Comparison of ENCODE assay signal across 10 cellular contexts in genomic region chr16:20918486-20919239, GRCh38. TPM values are rescaled to one million over a fixed set of nuclear protein-coding genes. Genes with fewer than 3 reads are reported as not detected.
A peak's percentile ranks its signal among the peaks of the same experiment; 100 is the strongest.
DNase-seq lines count a peak whose midpoint lies in the region; ATAC-seq lines count a peak whose summit lies in the region.
"Had no signal": no experiment of that assay in that cellular context is flagged by ENCODE, and none has a peak within 500 bp of the region (broad histone marks: within the 10 kb centered on the region; RNA-seq: fewer than 3 reads in every experiment).

No MANE protein-coding gene starts in this region.

- no peaks in the 10 kb centered on the region for H3K9me3 ChIP-seq in CD8-positive, alpha-beta memory T cell (ENCODE audit: low read length)

- CTCF ChIA-PET in CD8-positive, alpha-beta memory T cell (lab: Charles Lee) = no interaction called here

- no peaks in the 10 kb centered on the region for H3K9me3 Mint-ChIP-seq in CD8-positive, alpha-beta memory T cell

- H3K4me1 Mint-ChIP-seq in CD8-positive, alpha-beta memory T cell = peaks cover 0 to 6% (median 5%) of the 10 kb centered on the region in 3 donors

- intact Hi-C loops in posterior vena cava (cut with DNase I) = loop anchor here in 1 of 2 donors (10.0 kb wide), 1 partner anchor 64 kb away; no protein-coding TSS in a partner anchor

- peaks cover 7 to 53% (median 17%) of the 10 kb centered on the region in 3 donors for H3K36me3 Mint-ChIP-seq in CD8-positive, alpha-beta memory T cell

- H3K4me3 ChIP-seq in CD8-positive, alpha-beta memory T cell (ENCODE audit: low read length) = no peak overlapping the region

- H3K4me1 ChIP-seq in CD8-positive, alpha-beta memory T cell (ENCODE audit: insufficient read depth, low read length) = no peaks in the 10 kb centered on the region
- H3K4me1 ChIP-seq: parathyroid adenoma had no signal

- POLR2A ChIA-PET in CD8-positive, alpha-beta memory T cell (lab: Charles Lee) = no interaction called here

- no peaks in the 10 kb centered on the region for H3K27me3 ChIP-seq in CD8-positive, alpha-beta memory T cell (ENCODE audit: insufficient read depth, low read length, poor library complexity, severe bottlenecking)

- H3K36me3 ChIP-seq in CD8-positive, alpha-beta memory T cell (ENCODE audit: insufficient read depth, low read length) = no peaks in the 10 kb centered on the region

- no peak for DNase-seq in CD8-positive, alpha-beta memory T cell
- DNase-seq in RPMI7951 (ENCODE audit: low read depth) = peak; percentile 85
- peak; percentile 61 for DNase-seq in fibroblast of peridontal ligament (ENCODE audit: extremely low read depth)
- peak; percentile 90 for DNase-seq in posterior vena cava (ENCODE audit: low spot score)
- DNase-seq in NCI-H2107 (lab: John Stamatoyannopoulos, UW) = no peak
- DNase-seq in globus pallidus (ENCODE audit: low spot score) = no peak
- DNase-seq in Ammon's horn (ENCODE audit: low spot score) = no peak
- DNase-seq: MM.1S had no signal

- H3K4me3 Mint-ChIP-seq in CD8-positive, alpha-beta memory T cell = no peak overlapping the region

- ATAC-seq in GM18520 (IDR thresholded peaks at IDR 0.05; ENCODE audit: unreplicated experiment) = no peak

- H3K27ac Mint-ChIP-seq in CD8-positive, alpha-beta memory T cell = no peak overlapping the region

- peak overlapping the region; percentile 20 for H3K27ac ChIP-seq in CD8-positive, alpha-beta memory T cell (ENCODE audit: low read depth, low read length)
- H3K27ac ChIP-seq: parathyroid adenoma had no signal

- H3K27me3 Mint-ChIP-seq in CD8-positive, alpha-beta memory T cell = no peaks in the 10 kb centered on the region

RNA-seq across cellular contexts. Expression of gene LYRM1, which starts 18.1 kb away (rescaled TPM):
- total RNA-seq in CD8-positive, alpha-beta memory T cell = 10 to 100 TPM; 33.9 to 35.1 TPM
- 39.9 TPM for polyA plus RNA-seq in CD8-positive, alpha-beta memory T cell
- total RNA-seq in RPMI7951 (2014; rRNA removed; shearing (Covaris generic)) = 38.4 and 43.7 TPM in 2 replicates
- 10 to 100 TPM; 32.7 to 38.8 TPM for total RNA-seq in posterior vena cava

RNA-seq across cellular contexts. Expression of gene DCUN1D3, which starts 18.5 kb away (rescaled TPM):
- total RNA-seq in CD8-positive, alpha-beta memory T cell = 10 to 100 TPM; 12.7 to 13.2 TPM
- 1.4 TPM for polyA plus RNA-seq in CD8-positive, alpha-beta memory T cell
- 5.3 and 5.7 TPM in 2 replicates for total RNA-seq in RPMI7951 (2014; rRNA removed; shearing (Covaris generic))
- 10 to 100 TPM; 27.7 to 30.6 TPM for total RNA-seq in posterior vena cava

Comparison
In these comparisons a context has a peak if more than half of its experiments do, and no peak if none do; other contexts are left out.
1. DNase-seq: peak in RPMI7951 (single experiment), fibroblast of peridontal ligament (single experiment) and posterior vena cava (single experiment); none in CD8-positive, alpha-beta memory T cell (0 of 5), NCI-H2107 (single experiment), globus pallidus (single experiment) and Ammon's horn (single experiment).